ENCODE assay signal across 1 cellular context in the genomic region with DNA sequence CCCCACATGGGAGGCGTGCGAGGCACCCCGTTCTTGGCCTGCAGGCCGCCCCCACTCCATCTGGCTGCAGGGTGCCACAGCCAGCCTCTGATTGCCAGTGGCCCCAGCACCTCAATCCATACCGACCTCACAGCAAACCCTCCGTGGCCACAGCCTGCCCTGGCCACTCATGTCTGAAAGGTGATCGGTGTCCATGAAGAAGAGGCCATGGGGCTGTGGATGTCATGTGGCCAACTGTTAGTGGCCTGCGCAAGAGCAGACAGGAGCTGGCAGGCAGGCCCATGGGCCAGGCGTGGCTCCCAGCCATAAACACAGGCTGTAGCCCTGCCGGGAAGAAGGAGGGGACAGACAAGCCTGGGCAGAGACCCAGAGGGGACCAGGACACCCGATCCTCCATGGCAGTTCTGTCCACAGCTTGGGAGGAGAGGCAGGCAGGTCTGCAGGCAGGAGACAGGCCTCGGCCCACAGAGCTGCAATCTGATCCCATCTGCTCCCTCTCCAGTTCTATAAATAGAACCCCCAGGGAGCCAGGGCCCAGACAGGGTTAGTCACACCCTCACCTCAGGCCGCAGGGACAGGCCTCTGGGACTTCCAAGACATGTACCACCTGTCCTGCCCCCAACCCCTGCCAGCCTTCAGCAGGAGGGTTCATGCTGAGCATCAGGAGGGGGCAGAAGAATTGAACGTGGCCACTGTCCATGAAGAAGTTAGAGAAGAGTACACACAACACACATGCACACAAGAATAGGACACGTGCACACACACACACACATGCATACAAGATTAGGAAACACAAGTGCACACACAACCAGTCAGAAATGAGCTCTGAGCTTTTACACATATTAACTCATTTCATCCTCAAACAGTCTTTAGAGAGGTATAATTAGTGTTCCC.
A peak's percentile ranks its signal among the peaks of the same experiment; 100 is the strongest.
TF ChIP-seq lines count a peak whose summit lies in the region.

No MANE protein-coding gene starts in this region.

TF ChIP-seq in HEK293, 187 proteins besides CTCF, POLR2A, EP300 and RAD21 (continued from another document and continues in another):
- TF ChIP-seq ZNF214 (tag by site-specific recombination; IDR thresholded peaks at IDR 0.05; ENCODE audit: borderline replicate concordance) = no peak
- TF ChIP-seq ZNF239 (tag by site-specific recombination; IDR thresholded peaks at IDR 0.05) = no peak
- TF ChIP-seq ZBTB48 (tag by site-specific recombination; IDR thresholded peaks at IDR 0.05) = peak; percentile 72; the same call in 1 of the 2 replicates
- TF ChIP-seq ZNF140 (tag by site-specific recombination; IDR thresholded peaks at IDR 0.05) = no peak
- TF ChIP-seq, protein P1, sequence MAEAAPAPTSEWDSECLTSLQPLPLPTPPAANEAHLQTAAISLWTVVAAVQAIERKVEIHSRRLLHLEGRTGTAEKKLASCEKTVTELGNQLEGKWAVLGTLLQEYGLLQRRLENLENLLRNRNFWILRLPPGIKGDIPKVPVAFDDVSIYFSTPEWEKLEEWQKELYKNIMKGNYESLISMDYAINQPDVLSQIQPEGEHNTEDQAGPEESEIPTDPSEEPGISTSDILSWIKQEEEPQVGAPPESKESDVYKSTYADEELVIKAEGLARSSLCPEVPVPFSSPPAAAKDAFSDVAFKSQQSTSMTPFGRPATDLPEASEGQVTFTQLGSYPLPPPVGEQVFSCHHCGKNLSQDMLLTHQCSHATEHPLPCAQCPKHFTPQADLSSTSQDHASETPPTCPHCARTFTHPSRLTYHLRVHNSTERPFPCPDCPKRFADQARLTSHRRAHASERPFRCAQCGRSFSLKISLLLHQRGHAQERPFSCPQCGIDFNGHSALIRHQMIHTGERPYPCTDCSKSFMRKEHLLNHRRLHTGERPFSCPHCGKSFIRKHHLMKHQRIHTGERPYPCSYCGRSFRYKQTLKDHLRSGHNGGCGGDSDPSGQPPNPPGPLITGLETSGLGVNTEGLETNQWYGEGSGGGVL (tag by site-specific recombination; IDR thresholded peaks at IDR 0.05) = peak; percentile 63
- peak; percentile 78 for TF ChIP-seq TRIM28 (IDR thresholded peaks at IDR 0.05; ENCODE audit: borderline replicate concordance, low read length)
- TF ChIP-seq, protein P2, sequence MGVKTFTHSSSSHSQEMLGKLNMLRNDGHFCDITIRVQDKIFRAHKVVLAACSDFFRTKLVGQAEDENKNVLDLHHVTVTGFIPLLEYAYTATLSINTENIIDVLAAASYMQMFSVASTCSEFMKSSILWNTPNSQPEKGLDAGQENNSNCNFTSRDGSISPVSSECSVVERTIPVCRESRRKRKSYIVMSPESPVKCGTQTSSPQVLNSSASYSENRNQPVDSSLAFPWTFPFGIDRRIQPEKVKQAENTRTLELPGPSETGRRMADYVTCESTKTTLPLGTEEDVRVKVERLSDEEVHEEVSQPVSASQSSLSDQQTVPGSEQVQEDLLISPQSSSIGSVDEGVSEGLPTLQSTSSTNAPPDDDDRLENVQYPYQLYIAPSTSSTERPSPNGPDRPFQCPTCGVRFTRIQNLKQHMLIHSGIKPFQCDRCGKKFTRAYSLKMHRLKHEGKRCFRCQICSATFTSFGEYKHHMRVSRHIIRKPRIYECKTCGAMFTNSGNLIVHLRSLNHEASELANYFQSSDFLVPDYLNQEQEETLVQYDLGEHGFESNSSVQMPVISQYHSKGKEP (tag by site-specific recombination; IDR thresholded peaks at IDR 0.05) = no peak
- TF ChIP-seq ZNF10 (tag by site-specific recombination; IDR thresholded peaks at IDR 0.05) = no peak
- TF ChIP-seq ZNF473 (tag by site-specific recombination; IDR thresholded peaks at IDR 0.05) = no peak
- no peak for TF ChIP-seq ZNF248 (tag by site-specific recombination; IDR thresholded peaks at IDR 0.05)
- no peak for TF ChIP-seq ZNF514 (tag by site-specific recombination; IDR thresholded peaks at IDR 0.05)
- TF ChIP-seq ZNF621 (tag by site-specific recombination; IDR thresholded peaks at IDR 0.05) = no peak
- TF ChIP-seq, protein P3, sequence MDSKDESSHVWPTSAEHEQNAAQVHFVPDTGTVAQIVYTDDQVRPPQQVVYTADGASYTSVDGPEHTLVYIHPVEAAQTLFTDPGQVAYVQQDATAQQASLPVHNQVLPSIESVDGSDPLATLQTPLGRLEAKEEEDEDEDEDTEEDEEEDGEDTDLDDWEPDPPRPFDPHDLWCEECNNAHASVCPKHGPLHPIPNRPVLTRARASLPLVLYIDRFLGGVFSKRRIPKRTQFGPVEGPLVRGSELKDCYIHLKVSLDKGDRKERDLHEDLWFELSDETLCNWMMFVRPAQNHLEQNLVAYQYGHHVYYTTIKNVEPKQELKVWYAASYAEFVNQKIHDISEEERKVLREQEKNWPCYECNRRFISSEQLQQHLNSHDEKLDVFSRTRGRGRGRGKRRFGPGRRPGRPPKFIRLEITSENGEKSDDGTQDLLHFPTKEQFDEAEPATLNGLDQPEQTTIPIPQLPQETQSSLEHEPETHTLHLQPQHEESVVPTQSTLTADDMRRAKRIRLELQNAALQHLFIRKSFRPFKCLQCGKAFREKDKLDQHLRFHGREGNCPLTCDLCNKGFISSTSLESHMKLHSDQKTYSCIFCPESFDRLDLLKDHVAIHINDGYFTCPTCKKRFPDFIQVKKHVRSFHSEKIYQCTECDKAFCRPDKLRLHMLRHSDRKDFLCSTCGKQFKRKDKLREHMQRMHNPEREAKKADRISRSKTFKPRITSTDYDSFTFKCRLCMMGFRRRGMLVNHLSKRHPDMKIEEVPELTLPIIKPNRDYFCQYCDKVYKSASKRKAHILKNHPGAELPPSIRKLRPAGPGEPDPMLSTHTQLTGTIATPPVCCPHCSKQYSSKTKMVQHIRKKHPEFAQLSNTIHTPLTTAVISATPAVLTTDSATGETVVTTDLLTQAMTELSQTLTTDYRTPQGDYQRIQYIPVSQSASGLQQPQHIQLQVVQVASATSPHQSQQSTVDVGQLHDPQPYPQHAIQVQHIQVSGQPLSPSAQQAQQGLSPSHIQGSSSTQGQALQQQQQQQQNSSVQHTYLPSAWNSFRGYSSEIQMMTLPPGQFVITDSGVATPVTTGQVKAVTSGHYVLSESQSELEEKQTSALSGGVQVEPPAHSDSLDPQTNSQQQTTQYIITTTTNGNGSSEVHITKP (tag by site-specific recombination; IDR thresholded peaks at IDR 0.05) = 0 out of 2 replicates have a peak, but pooled peaks have one; percentile 3
- no peak for TF ChIP-seq OVOL3 (tag by site-specific recombination; IDR thresholded peaks at IDR 0.05)
- TF ChIP-seq ZNF174 (tag by site-specific recombination; IDR thresholded peaks at IDR 0.05) = no peak
- TF ChIP-seq, protein P4, sequence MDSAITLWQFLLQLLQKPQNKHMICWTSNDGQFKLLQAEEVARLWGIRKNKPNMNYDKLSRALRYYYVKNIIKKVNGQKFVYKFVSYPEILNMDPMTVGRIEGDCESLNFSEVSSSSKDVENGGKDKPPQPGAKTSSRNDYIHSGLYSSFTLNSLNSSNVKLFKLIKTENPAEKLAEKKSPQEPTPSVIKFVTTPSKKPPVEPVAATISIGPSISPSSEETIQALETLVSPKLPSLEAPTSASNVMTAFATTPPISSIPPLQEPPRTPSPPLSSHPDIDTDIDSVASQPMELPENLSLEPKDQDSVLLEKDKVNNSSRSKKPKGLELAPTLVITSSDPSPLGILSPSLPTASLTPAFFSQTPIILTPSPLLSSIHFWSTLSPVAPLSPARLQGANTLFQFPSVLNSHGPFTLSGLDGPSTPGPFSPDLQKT (IDR thresholded peaks at IDR 0.05; ENCODE audit: borderline replicate concordance, low read depth, low read length) = no peak
- TF ChIP-seq PRDM1 (tag by site-specific recombination; IDR thresholded peaks at IDR 0.05) = no peak
- no peak for TF ChIP-seq GFI1B (tag by site-specific recombination; IDR thresholded peaks at IDR 0.05)
- TF ChIP-seq, protein P5, sequence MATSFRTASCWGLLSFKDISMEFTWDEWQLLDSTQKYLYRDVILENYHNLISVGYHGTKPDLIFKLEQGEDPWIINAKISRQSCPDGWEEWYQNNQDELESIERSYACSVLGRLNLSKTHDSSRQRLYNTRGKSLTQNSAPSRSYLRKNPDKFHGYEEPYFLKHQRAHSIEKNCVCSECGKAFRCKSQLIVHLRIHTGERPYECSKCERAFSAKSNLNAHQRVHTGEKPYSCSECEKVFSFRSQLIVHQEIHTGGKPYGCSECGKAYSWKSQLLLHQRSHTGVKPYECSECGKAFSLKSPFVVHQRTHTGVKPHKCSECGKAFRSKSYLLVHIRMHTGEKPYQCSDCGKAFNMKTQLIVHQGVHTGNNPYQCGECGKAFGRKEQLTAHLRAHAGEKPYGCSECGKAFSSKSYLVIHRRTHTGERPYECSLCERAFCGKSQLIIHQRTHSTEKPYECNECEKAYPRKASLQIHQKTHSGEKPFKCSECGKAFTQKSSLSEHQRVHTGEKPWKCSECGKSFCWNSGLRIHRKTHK (tag by site-specific recombination; IDR thresholded peaks at IDR 0.05) = no peak
- TF ChIP-seq ZNF211 (tag by site-specific recombination; IDR thresholded peaks at IDR 0.05; ENCODE audit: low read depth) = no peak
- TF ChIP-seq, protein P6, sequence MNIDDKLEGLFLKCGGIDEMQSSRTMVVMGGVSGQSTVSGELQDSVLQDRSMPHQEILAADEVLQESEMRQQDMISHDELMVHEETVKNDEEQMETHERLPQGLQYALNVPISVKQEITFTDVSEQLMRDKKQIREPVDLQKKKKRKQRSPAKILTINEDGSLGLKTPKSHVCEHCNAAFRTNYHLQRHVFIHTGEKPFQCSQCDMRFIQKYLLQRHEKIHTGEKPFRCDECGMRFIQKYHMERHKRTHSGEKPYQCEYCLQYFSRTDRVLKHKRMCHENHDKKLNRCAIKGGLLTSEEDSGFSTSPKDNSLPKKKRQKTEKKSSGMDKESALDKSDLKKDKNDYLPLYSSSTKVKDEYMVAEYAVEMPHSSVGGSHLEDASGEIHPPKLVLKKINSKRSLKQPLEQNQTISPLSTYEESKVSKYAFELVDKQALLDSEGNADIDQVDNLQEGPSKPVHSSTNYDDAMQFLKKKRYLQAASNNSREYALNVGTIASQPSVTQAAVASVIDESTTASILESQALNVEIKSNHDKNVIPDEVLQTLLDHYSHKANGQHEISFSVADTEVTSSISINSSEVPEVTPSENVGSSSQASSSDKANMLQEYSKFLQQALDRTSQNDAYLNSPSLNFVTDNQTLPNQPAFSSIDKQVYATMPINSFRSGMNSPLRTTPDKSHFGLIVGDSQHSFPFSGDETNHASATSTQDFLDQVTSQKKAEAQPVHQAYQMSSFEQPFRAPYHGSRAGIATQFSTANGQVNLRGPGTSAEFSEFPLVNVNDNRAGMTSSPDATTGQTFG (tag by site-specific recombination; IDR thresholded peaks at IDR 0.05; ENCODE audit: borderline replicate concordance) = no peak
- no peak for TF ChIP-seq ZNF169 (tag by site-specific recombination; IDR thresholded peaks at IDR 0.05)
- no peak for TF ChIP-seq ZNF677 (tag by site-specific recombination; IDR thresholded peaks at IDR 0.05)
- TF ChIP-seq IKZF3 (tag by site-specific recombination; IDR thresholded peaks at IDR 0.05) = peak; percentile 79
- no peak for TF ChIP-seq HOXC10 (CRISPR knock-in tag; IDR thresholded peaks at IDR 0.05)
- TF ChIP-seq ZEB2 (tag by site-specific recombination; IDR thresholded peaks at IDR 0.05) = no peak; the same call in 1 of the 2 replicates
- TF ChIP-seq ZNF624 (tag by site-specific recombination; IDR thresholded peaks at IDR 0.05) = no peak
- no peak for TF ChIP-seq ZNF121 (tag by site-specific recombination; IDR thresholded peaks at IDR 0.05)
- peak; percentile 64 for TF ChIP-seq ZBTB17 (tag by site-specific recombination; IDR thresholded peaks at IDR 0.05)
- TF ChIP-seq BCL11A (tag by site-specific recombination; IDR thresholded peaks at IDR 0.05; ENCODE audit: low read depth) = no peak
- TF ChIP-seq ZNF548 (tag by site-specific recombination; IDR thresholded peaks at IDR 0.05) = no peak
- TF ChIP-seq ZNF501 (tag by site-specific recombination; IDR thresholded peaks at IDR 0.05) = 0 out of 2 replicates have a peak, but pooled peaks have one; percentile 16
- TF ChIP-seq ZSCAN23 (tag by site-specific recombination; IDR thresholded peaks at IDR 0.05) = no peak
- no peak for TF ChIP-seq ZNF404 (tag by site-specific recombination; IDR thresholded peaks at IDR 0.05)
- TF ChIP-seq ZNF335 (tag by site-specific recombination; conservative IDR thresholded peaks at IDR 0.05) = 0 out of 2 replicates have a peak, but pooled peaks have one; percentile 19
- TF ChIP-seq, protein P7, sequence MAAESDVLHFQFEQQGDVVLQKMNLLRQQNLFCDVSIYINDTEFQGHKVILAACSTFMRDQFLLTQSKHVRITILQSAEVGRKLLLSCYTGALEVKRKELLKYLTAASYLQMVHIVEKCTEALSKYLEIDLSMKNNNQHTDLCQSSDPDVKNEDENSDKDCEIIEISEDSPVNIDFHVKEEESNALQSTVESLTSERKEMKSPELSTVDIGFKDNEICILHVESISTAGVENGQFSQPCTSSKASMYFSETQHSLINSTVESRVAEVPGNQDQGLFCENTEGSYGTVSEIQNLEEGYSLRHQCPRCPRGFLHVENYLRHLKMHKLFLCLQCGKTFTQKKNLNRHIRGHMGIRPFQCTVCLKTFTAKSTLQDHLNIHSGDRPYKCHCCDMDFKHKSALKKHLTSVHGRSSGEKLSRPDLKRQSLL (tag by site-specific recombination; IDR thresholded peaks at IDR 0.05) = no peak
- TF ChIP-seq ZNF223 (tag by site-specific recombination; IDR thresholded peaks at IDR 0.05) = no peak
- TF ChIP-seq, protein P8, sequence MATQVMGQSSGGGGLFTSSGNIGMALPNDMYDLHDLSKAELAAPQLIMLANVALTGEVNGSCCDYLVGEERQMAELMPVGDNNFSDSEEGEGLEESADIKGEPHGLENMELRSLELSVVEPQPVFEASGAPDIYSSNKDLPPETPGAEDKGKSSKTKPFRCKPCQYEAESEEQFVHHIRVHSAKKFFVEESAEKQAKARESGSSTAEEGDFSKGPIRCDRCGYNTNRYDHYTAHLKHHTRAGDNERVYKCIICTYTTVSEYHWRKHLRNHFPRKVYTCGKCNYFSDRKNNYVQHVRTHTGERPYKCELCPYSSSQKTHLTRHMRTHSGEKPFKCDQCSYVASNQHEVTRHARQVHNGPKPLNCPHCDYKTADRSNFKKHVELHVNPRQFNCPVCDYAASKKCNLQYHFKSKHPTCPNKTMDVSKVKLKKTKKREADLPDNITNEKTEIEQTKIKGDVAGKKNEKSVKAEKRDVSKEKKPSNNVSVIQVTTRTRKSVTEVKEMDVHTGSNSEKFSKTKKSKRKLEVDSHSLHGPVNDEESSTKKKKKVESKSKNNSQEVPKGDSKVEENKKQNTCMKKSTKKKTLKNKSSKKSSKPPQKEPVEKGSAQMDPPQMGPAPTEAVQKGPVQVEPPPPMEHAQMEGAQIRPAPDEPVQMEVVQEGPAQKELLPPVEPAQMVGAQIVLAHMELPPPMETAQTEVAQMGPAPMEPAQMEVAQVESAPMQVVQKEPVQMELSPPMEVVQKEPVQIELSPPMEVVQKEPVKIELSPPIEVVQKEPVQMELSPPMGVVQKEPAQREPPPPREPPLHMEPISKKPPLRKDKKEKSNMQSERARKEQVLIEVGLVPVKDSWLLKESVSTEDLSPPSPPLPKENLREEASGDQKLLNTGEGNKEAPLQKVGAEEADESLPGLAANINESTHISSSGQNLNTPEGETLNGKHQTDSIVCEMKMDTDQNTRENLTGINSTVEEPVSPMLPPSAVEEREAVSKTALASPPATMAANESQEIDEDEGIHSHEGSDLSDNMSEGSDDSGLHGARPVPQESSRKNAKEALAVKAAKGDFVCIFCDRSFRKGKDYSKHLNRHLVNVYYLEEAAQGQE (tag by site-specific recombination; IDR thresholded peaks at IDR 0.05) = no peak
- 0 out of 2 replicates have a peak, but pooled peaks have one; percentile 7 for TF ChIP-seq ZBTB8A (tag by site-specific recombination; IDR thresholded peaks at IDR 0.05)
